ENCODE assay signal across 23 cellular contexts in the genomic region with DNA sequence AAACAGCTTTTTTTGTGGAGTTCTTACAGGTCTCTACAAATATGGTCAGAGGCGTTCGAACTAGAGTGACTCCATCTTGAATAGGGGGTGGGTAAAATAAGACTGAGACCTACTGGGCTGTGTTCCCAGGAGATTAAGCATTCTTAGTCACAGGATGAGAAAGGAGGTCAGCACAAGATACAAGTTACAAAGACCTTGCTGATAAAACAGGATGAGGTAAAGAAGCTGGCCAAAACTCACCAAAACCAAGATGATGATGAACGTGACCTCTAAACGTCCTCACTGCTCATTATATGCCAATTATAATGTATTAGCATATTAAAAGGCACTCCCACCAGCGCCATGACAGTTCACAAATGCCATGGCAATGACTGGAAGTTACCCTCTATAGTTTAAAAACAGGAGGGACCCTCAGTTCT. TPM values are rescaled to one million over a fixed set of nuclear protein-coding genes. Genes with fewer than 3 reads are reported as not detected.
"Had no signal": no experiment of that assay in that cellular context is flagged by ENCODE, and none has a peak within 500 bp of the region (broad histone marks: within the 10 kb centered on the region; RNA-seq: fewer than 3 reads in every experiment).

No MANE protein-coding gene starts in this region.

- H3K27ac ChIP-seq: body of pancreas, foreskin keratinocyte, hepatocyte, lower lobe of right lung, pancreas, right lobe of liver, thyroid gland, WERI-Rb-1 had no signal

- H3K4me3 Mint-ChIP-seq: activated CD4-positive, alpha-beta T cell treated with anti-CD3 and anti-CD28 coated beads for 36 hours; activated naive CD8-positive, alpha-beta T cell; activated T-helper 1 cell treated with anti-CD3 and anti-CD28 coated beads, Interleukin-12 subunit alpha, Interleukin-12 subunit beta, Interleukin-2, Interleukin-4 antibody, amounts not matched to agents 30 ng/mL and 10 ng/mL and 1 ng/mL, durations not matched to agents 14 hours and 24 hours and 36 hours; natural killer cell; stimulated activated memory B cell treated with anti-CD40 and anti-IgM and Interleukin-4, amounts not matched to agents 10 μg/mL and 1 μg/mL and 100 μg/mL, for 72 hours had no signal

- H2AFZ ChIP-seq: hepatocyte had no signal

- H3K27me3 ChIP-seq: body of pancreas, foreskin keratinocyte, hepatocyte, right lobe of liver, thyroid gland had no signal

- H3K36me3 Mint-ChIP-seq: activated naive CD8-positive, alpha-beta T cell; stimulated activated memory B cell treated with anti-CD40 and anti-IgM and Interleukin-4, amounts not matched to agents 10 μg/mL and 1 μg/mL and 100 μg/mL, for 72 hours had no signal

- H3K4me1 Mint-ChIP-seq: activated CD4-positive, alpha-beta T cell treated with anti-CD3 and anti-CD28 coated beads for 36 hours; stimulated activated memory B cell treated with anti-CD40 and anti-IgM and Interleukin-4, amounts not matched to agents 10 μg/mL and 1 μg/mL and 100 μg/mL, for 72 hours had no signal

- H3K9me3 ChIP-seq: body of pancreas, lower lobe of right lung, pancreas, right lobe of liver, thyroid gland had no signal

- ATAC-seq: activated CD4-positive, alpha-beta T cell treated with anti-CD3 and anti-CD28 coated beads for 36 hours; body of pancreas; foreskin keratinocyte; left colon; lower lobe of right lung; natural killer cell; pancreas; right lobe of liver; stimulated activated memory B cell treated with anti-CD40 and anti-IgM and Interleukin-4, amounts not matched to agents 10 μg/mL and 1 μg/mL and 100 μg/mL, for 72 hours had no signal

- H3K4me2 ChIP-seq: hepatocyte had no signal

- H3K4me1 ChIP-seq: body of pancreas, foreskin keratinocyte, lower lobe of right lung, pancreas, right lobe of liver, thyroid gland had no signal

- H3K36me3 ChIP-seq: lower lobe of right lung, pancreas, right lobe of liver, thyroid gland, WERI-Rb-1 had no signal

- H3K79me2 ChIP-seq: hepatocyte had no signal

- H3K27ac Mint-ChIP-seq: activated CD4-positive, alpha-beta T cell treated with anti-CD3 and anti-CD28 coated beads for 36 hours; activated naive CD8-positive, alpha-beta T cell; activated T-helper 1 cell treated with anti-CD3 and anti-CD28 coated beads, Interleukin-12 subunit alpha, Interleukin-12 subunit beta, Interleukin-2, Interleukin-4 antibody, amounts not matched to agents 30 ng/mL and 10 ng/mL and 1 ng/mL, durations not matched to agents 14 hours and 24 hours and 36 hours; natural killer cell; stimulated activated memory B cell treated with anti-CD40 and anti-IgM and Interleukin-4, amounts not matched to agents 10 μg/mL and 1 μg/mL and 100 μg/mL, for 72 hours had no signal

- DNase-seq: activated CD4-positive, alpha-beta T cell treated with anti-CD3 and anti-CD28 coated beads for 36 hours; activated CD4-positive, alpha-beta T cell treated with anti-CD3 and anti-CD28 coated beads, Interleukin-2, amount 50 U/mL, for 48 hours; activated gamma-delta T cell treated with Interleukin-2 at 50 U/mL for 16 hours; amygdala; body of pancreas; foreskin keratinocyte; islet precursor cell; left colon; lower lobe of right lung; natural killer cell; pancreas; right lobe of liver; small intestine; stimulated activated CD4-positive, alpha-beta T cell treated with anti-CD3 and anti-CD28 coated beads, Interleukin-4, amount 100 ng/mL, for 1 hour; T-helper 2 cell; thyroid gland; WERI-Rb-1 had no signal

- H3K4me3 ChIP-seq: body of pancreas, hepatocyte, lower lobe of right lung, pancreas, right lobe of liver, thyroid gland had no signal

- FAIRE-seq: pancreas had no signal

RNA-seq across cellular contexts. Expression of gene SPP1, which starts 42.8 kb away (rescaled TPM):
- total RNA-seq: activated CD4-positive, alpha-beta T cell treated with anti-CD3 and anti-CD28 coated beads for 36 hours; dermis microvascular lymphatic vessel endothelial cell; natural killer cell; pulmonary artery endothelial cell had no signal
